ENCODE assay signal across 8 cellular contexts in genomic region chr5:893137-893506, GRCh38. TPM values are rescaled to one million over a fixed set of nuclear protein-coding genes. Genes with fewer than 3 reads are reported as not detected.
DNase-seq lines count a peak whose midpoint lies in the region; ATAC-seq and TF ChIP-seq lines count a peak whose summit lies in the region.

No MANE protein-coding gene starts in this region.

- intact Hi-C loops in activated T-helper 2 cell treated with anti-CD3 and anti-CD28 coated beads, Interferon-gamma antibody, Interleukin-2, Interleukin-4, amounts not matched to agents 10 μg/mL and 5 μg/mL and 100 μg/mL, durations not matched to agents 14 hours and 24 hours and 36 hours (cut with micrococcal nuclease): no loop called here
- intact Hi-C loops in right lobe of liver (cut with DNase I) (no loop called here), uterus (cut with DNase I; ENCODE audit: low total_unique reads) (no loop called here)

- no peak for TF ChIP-seq POLR2A in right lobe of liver (IDR thresholded peaks at IDR 0.05)
- TF ChIP-seq POLR2A in uterus (IDR thresholded peaks at IDR 0.05): no peak

- H3K9me3 ChIP-seq in right lobe of liver: no peaks in the 10 kb centered on the region
- no peaks in the 10 kb centered on the region for H3K9me3 ChIP-seq in uterus

- peak overlapping the region; percentile 55 for H3K27ac Mint-ChIP-seq in activated T-helper 2 cell treated with anti-CD3 and anti-CD28 coated beads, Interferon-gamma antibody, Interleukin-2, Interleukin-4, amounts not matched to agents 10 μg/mL and 5 μg/mL and 100 μg/mL, durations not matched to agents 14 hours and 24 hours and 36 hours

- peak; percentile 33 for DNase-seq in DMS 273 (lab: John Stamatoyannopoulos, UW; ENCODE audit: unreplicated experiment)
- no peak for DNase-seq in DMS 273 treated with DMSO at 0.1 percent for 48 hours (lab: John Stamatoyannopoulos, UW)
- no peak for DNase-seq in activated T-helper 2 cell treated with anti-CD3 and anti-CD28 coated beads, Interferon-gamma antibody, Interleukin-2, Interleukin-4, amounts not matched to agents 10 μg/mL and 5 μg/mL and 100 μg/mL, durations not matched to agents 14 hours and 24 hours and 36 hours (ENCODE audit: low spot score)
- no peak for DNase-seq in right lobe of liver
- DNase-seq in uterus: no peak
- DNase-seq in COR-L47 (lab: John Stamatoyannopoulos, UW): no peak
- no peak for DNase-seq in SHP77 treated with DMSO at 0.1 percent for 48 hours (lab: John Stamatoyannopoulos, UW)

- peak overlapping the region; percentile 79 to 86 (median 82) for H3K4me3 ChIP-seq in right lobe of liver
- H3K4me3 ChIP-seq in uterus: peak overlapping the region; percentile 74 to 91

- H3K27me3 ChIP-seq in right lobe of liver: no peaks in the 10 kb centered on the region
- H3K27me3 ChIP-seq in uterus: no peaks in the 10 kb centered on the region

- H3K9me3 Mint-ChIP-seq in activated T-helper 2 cell treated with anti-CD3 and anti-CD28 coated beads, Interferon-gamma antibody, Interleukin-2, Interleukin-4, amounts not matched to agents 10 μg/mL and 5 μg/mL and 100 μg/mL, durations not matched to agents 14 hours and 24 hours and 36 hours: no peaks in the 10 kb centered on the region

- H3K4me1 ChIP-seq in right lobe of liver: peaks cover 0 to 9% (median 0%) of the 10 kb centered on the region in 4 donors
- peaks cover 0 to 20% of the 10 kb centered on the region in 2 donors for H3K4me1 ChIP-seq in uterus

- no peaks in the 10 kb centered on the region for H3K27me3 Mint-ChIP-seq in activated T-helper 2 cell treated with anti-CD3 and anti-CD28 coated beads, Interferon-gamma antibody, Interleukin-2, Interleukin-4, amounts not matched to agents 10 μg/mL and 5 μg/mL and 100 μg/mL, durations not matched to agents 14 hours and 24 hours and 36 hours (ENCODE audit: low read depth)

- H3K27ac ChIP-seq in right lobe of liver (no peak overlapping the region), uterus (peak overlapping the region in 1 of 2 donors; percentile 86)

- 0% methylated on average over 1 of the region's 31 CpGs for WGBS in right lobe of liver (ENCODE audit: insufficient coverage, low coverage, low lambda C conversion rate, missing lambda C conversion rate)

- H3K4me3 Mint-ChIP-seq in activated T-helper 2 cell treated with anti-CD3 and anti-CD28 coated beads, Interferon-gamma antibody, Interleukin-2, Interleukin-4, amounts not matched to agents 10 μg/mL and 5 μg/mL and 100 μg/mL, durations not matched to agents 14 hours and 24 hours and 36 hours (ENCODE audit: low read depth): peak overlapping the region; percentile 82

- peaks cover 63% of the 10 kb centered on the region for H3K36me3 Mint-ChIP-seq in activated T-helper 2 cell treated with anti-CD3 and anti-CD28 coated beads, Interferon-gamma antibody, Interleukin-2, Interleukin-4, amounts not matched to agents 10 μg/mL and 5 μg/mL and 100 μg/mL, durations not matched to agents 14 hours and 24 hours and 36 hours (ENCODE audit: low read depth)

- H3K36me3 ChIP-seq in right lobe of liver: peaks cover under 1 to 21% (median 10%) of the 10 kb centered on the region in 4 donors
- H3K36me3 ChIP-seq in uterus: no peaks in the 10 kb centered on the region

- peaks cover 32% of the 10 kb centered on the region for H3K4me1 Mint-ChIP-seq in activated T-helper 2 cell treated with anti-CD3 and anti-CD28 coated beads, Interferon-gamma antibody, Interleukin-2, Interleukin-4, amounts not matched to agents 10 μg/mL and 5 μg/mL and 100 μg/mL, durations not matched to agents 14 hours and 24 hours and 36 hours (ENCODE audit: low read depth)

- TF ChIP-seq CTCF in right lobe of liver (IDR thresholded peaks at IDR 0.05) (no peak), uterus (IDR thresholded peaks at IDR 0.05) (no peak)

- ATAC-seq in HG03108 (IDR thresholded peaks at IDR 0.05; ENCODE audit: unreplicated experiment) (peak; percentile 2), right lobe of liver (no peak)

RNA-seq across cellular contexts. Expression of gene TRIP13, which starts 0.4 kb away (rescaled TPM):
- 36.6 and 37.6 TPM in 2 replicates for total RNA-seq in activated T-helper 2 cell treated with anti-CD3 and anti-CD28 coated beads, Interferon-gamma antibody, Interleukin-2, Interleukin-4, amounts not matched to agents 10 μg/mL and 5 μg/mL and 100 μg/mL, durations not matched to agents 14 hours and 24 hours and 36 hours
- total RNA-seq in right lobe of liver: 1 to 10 TPM in 2 of 6 experiments, under 1 TPM in 4; 0.15 to 3.2 (median 0.70) TPM
- 10 to 100 TPM in 1 of 4 donors, 1 to 10 TPM in 2, not detected in 1; 1.2 to 10.5 (median 1.3) TPM for total RNA-seq in uterus

RNA-seq across cellular contexts. Expression of gene BRD9, which starts 0.5 kb away (rescaled TPM):
- total RNA-seq in activated T-helper 2 cell treated with anti-CD3 and anti-CD28 coated beads, Interferon-gamma antibody, Interleukin-2, Interleukin-4, amounts not matched to agents 10 μg/mL and 5 μg/mL and 100 μg/mL, durations not matched to agents 14 hours and 24 hours and 36 hours: 72.9 and 73.2 TPM in 2 replicates
- total RNA-seq in right lobe of liver (10 to 100 TPM; 10.7 to 16.7 (median 13.8) TPM), uterus (10 to 100 TPM; 31.0 to 53.9 (median 44.2) TPM)

RNA-seq across cellular contexts. Expression of gene ZDHHC11, which starts 42.3 kb away (rescaled TPM):
- total RNA-seq in activated T-helper 2 cell treated with anti-CD3 and anti-CD28 coated beads, Interferon-gamma antibody, Interleukin-2, Interleukin-4, amounts not matched to agents 10 μg/mL and 5 μg/mL and 100 μg/mL, durations not matched to agents 14 hours and 24 hours and 36 hours: 10.5 and 11.9 TPM in 2 replicates
- total RNA-seq in right lobe of liver (10 to 100 TPM in 2 of 6 experiments, 1 to 10 TPM in 3, under 1 TPM in 1; 0.50 to 14.4 (median 5.8) TPM), uterus (10 to 100 TPM in 1 of 4 donors, 1 to 10 TPM in 2, not detected in 1; 1.8 to 14.4 (median 8.2) TPM)
